Comparison of ENCODE assay signal across 8 cellular contexts in the genomic region with DNA sequence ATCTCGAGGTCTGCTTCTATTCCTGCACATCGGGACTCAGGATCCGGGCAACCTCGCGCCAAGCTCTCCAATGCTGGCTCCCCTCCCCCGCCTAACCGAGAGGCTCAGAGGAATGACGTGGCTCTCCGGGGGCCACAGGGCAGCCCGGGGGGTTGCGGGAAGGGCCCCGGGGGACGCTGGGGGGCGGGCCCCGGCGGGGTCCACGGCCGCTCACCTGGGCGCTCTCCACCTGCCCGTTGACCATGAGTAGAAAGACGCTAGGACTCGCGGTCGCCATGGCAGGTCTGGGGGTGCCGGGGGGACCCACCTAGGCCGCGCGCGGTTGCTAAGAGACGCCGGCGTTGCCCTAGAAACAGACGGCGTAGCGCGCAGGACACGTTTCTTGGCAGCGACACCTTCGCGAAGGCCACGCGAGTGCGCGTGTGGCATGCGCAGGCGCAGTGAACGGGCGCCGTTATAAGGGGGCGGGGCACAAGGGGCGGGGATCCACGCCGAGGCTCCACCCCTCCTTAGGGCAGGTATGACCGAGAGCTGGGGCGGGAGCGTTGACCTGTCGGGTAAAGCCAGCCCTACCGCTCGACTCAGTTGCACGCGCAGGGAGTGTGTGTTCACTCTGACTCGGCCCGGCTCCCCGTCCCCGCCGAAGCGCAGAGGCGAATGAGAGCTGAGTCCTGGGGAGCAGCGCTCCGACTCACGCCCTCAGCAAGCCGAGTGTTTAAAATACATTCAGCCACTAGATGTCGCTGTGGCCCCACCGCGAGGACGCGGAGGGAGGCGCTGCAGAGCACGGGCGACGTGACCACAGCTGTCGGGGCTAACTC. TPM values are rescaled to one million over a fixed set of nuclear protein-coding genes. Genes with fewer than 3 reads are reported as not detected.
DNase-seq lines count a peak whose midpoint lies in the region; ATAC-seq and TF ChIP-seq lines count a peak whose summit lies in the region.

B9D1 (minus strand) TSS at position 431 of the 821 bp plus-strand sequence; CDS start at position 277, 154 bp downstream.

- TF ChIP-seq POLR2A in NB4 (IDR thresholded peaks at IDR 0.05; ENCODE audit: extremely low read depth, insufficient read length) (no peak), tibial nerve (IDR thresholded peaks at IDR 0.05) (peak in 1 of 2 donors; percentile 49)

- peak; percentile 99 for DNase-seq in GM10248 (ENCODE audit: extremely low spot score)
- peak; percentile 90 for DNase-seq in HFFc6
- DNase-seq in NB4 (ENCODE audit: low read depth) = peak; percentile 90
- peak; percentile 81 for DNase-seq in SKM-1 treated with dmso at 0.1 percent for 144 hours (lab: John Stamatoyannopoulos, UW; ENCODE audit: unreplicated experiment)
- DNase-seq in activated naive CD8-positive, alpha-beta T cell treated with anti-CD3 and anti-CD28 coated beads, Interleukin-2, amount 50 U/mL, for 16 hours (ENCODE audit: low read depth, low spot score) = peak; percentile 76
- DNase-seq in Right ventricle myocardium superior = peak; percentile 95
- peak; percentile 90 to 91 for DNase-seq in tibial nerve (ENCODE audit: low spot score in 2 of 2)

- H3K79me2 ChIP-seq in parathyroid adenoma = peaks cover 5% of the 10 kb centered on the region

- H3K36me3 Mint-ChIP-seq in HFFc6 (ENCODE audit: low read depth) = peaks cover 19% of the 10 kb centered on the region

- peak within 1 kb of the TSS; percentile 83 for H3K9ac ChIP-seq in parathyroid adenoma

- peak within 1 kb of the TSS; percentile 88 for H3K4me2 ChIP-seq in parathyroid adenoma (ENCODE audit: low read length)

- intact Hi-C loops in Right ventricle myocardium superior (cut with DNase I) = loop anchor here (2.0 to 5.0 kb wide), 2 partner anchors 84 to 400 kb away; no protein-coding TSS in a partner anchor

- H3K4me3 Mint-ChIP-seq in HFFc6 = peak within 1 kb of the TSS; percentile 94

- H3K9me3 Mint-ChIP-seq in HFFc6 = no peaks in the 10 kb centered on the region

- peak; percentile 75 to 87 for TF ChIP-seq EP300 in tibial nerve (IDR thresholded peaks at IDR 0.05)

- CTCF ChIA-PET in GM10248 (lab: Yijun Ruan, JAX) = interaction anchor here (0.6 to 7.4 kb wide), 52 partner anchors 9 to 409 kb away, joined by 3 to 121 read pairs (median 4); partner anchors contain the start of genes ALDH3A2, MAPK7, MFAP4 and RNF112

- H3K4me1 Mint-ChIP-seq in HFFc6 (ENCODE audit: low read depth) = peaks cover 26% of the 10 kb centered on the region

- peak within 1 kb of the TSS; percentile 88 for H3K27ac ChIP-seq in parathyroid adenoma
- peak within 1 kb of the TSS; percentile 63 to 97 (median 84) for H3K27ac ChIP-seq in tibial nerve

- WGBS in tibial nerve, 2 donors = 0% methylated on average over 16 to 63 of the region's 82 CpGs

- H3K4me1 ChIP-seq in parathyroid adenoma (peaks cover 25% of the 10 kb centered on the region), tibial nerve (peaks cover 0 to 35% (median 12%) of the 10 kb centered on the region in 4 donors)

- H2AFZ ChIP-seq in parathyroid adenoma = peak within 1 kb of the TSS; percentile 96

- H3K27me3 ChIP-seq in parathyroid adenoma (ENCODE audit: control insufficient read depth, insufficient read depth, low read length) (no peaks in the 10 kb centered on the region), tibial nerve (no peaks in the 10 kb centered on the region)

- H3K27ac Mint-ChIP-seq in HFFc6 = peak within 1 kb of the TSS; percentile 87

- H3K4me3 ChIP-seq in NB4 (ENCODE audit: low read depth, low read length) (peak within 1 kb of the TSS; percentile 71), parathyroid adenoma (ENCODE audit: low read depth, low read length) (peak within 1 kb of the TSS; percentile 86), tibial nerve (peak within 1 kb of the TSS; percentile 77 to 97 (median 88))

- peaks cover 4% of the 10 kb centered on the region for H3K27me3 Mint-ChIP-seq in HFFc6 (ENCODE audit: insufficient read depth)

- TF ChIP-seq CTCF in GM10248 (IDR thresholded peaks at IDR 0.05; ENCODE audit: control extremely low read depth, extremely low read depth, low read depth, missing control alignments) (peak; percentile 97), HFFc6 (IDR thresholded peaks at IDR 0.05) (peak; percentile 99), NB4 (IDR thresholded peaks at IDR 0.05; ENCODE audit: low read depth, low read length) (peak; percentile 60), parathyroid adenoma (IDR thresholded peaks at IDR 0.05) (peak; percentile 99), tibial nerve (IDR thresholded peaks at IDR 0.05) (peak; percentile 92 to 100 (median 94))

- H3K9me3 ChIP-seq in parathyroid adenoma (ENCODE audit: control insufficient read depth, low read length) (no peaks in the 10 kb centered on the region), tibial nerve (no peaks in the 10 kb centered on the region)

- peak; percentile 98 for ATAC-seq in Right ventricle myocardium superior (ENCODE audit: poor library complexity)

- H3K36me3 ChIP-seq in parathyroid adenoma (ENCODE audit: control insufficient read depth, insufficient read depth, low read length) (no peaks in the 10 kb centered on the region), tibial nerve (peaks cover 0 to 28% (median 0%) of the 10 kb centered on the region in 3 donors)

- POLR2A ChIA-PET in GM10248 (lab: Yijun Ruan, JAX) = interaction anchor here (1.0 kb wide), 1 partner anchor 15 kb away, joined by 3 read pairs; no protein-coding TSS in a partner anchor

RNA-seq across cellular contexts. Expression of gene B9D1, which starts in this region (rescaled TPM):
- 10 to 100 TPM; 18.0 to 28.9 (median 24.5) TPM for total RNA-seq in HFFc6 (2021; fragmentation: NEBNext Ultra II Directional; extraction: Animal tissue kit (Norgen Biotek cat#: 25700))
- total RNA-seq in Right ventricle myocardium superior = 6.8 TPM
- total RNA-seq in tibial nerve = 10 to 100 TPM; 21.6 to 65.4 (median 43.4) TPM

Comparison
In these comparisons a context has a peak if more than half of its experiments do, and no peak if none do; other contexts are left out.
1. Peak in every context shown above with its lines: DNase-seq, ATAC-seq, H3K4me3 ChIP-seq and H3K27ac ChIP-seq.